ENCODE assay signal across 8 cellular contexts in genomic region chr15:82986442-82986780, GRCh38. TPM values are rescaled to one million over a fixed set of nuclear protein-coding genes. Genes with fewer than 3 reads are reported as not detected.
A peak's percentile ranks its signal among the peaks of the same experiment; 100 is the strongest.
DNase-seq lines count a peak whose midpoint lies in the region; ATAC-seq lines count a peak whose summit lies in the region.

No MANE protein-coding gene starts in this region.

- peaks cover 0 to 16% of the 10 kb centered on the region in 2 donors for H3K36me3 ChIP-seq in duodenal mucosa (ENCODE audit: control insufficient read depth in 1 of 2, insufficient read depth in 2 of 2, low read length in 2 of 2)
- peaks cover 3 to 11% of the 10 kb centered on the region in 2 donors for H3K36me3 ChIP-seq in muscle layer of duodenum (ENCODE audit: control insufficient read depth in 1 of 2, insufficient read depth in 2 of 2, low read length in 2 of 2)

- H3K27ac ChIP-seq in duodenal mucosa (ENCODE audit: low read depth, low read length) (no peak overlapping the region), muscle layer of duodenum (ENCODE audit: low read length) (peak overlapping the region; percentile 76)

- H3K27me3 ChIP-seq in duodenal mucosa (ENCODE audit: control insufficient read depth in 1 of 2, insufficient read depth in 2 of 2, low read length in 2 of 2) (no peaks in the 10 kb centered on the region), muscle layer of duodenum (ENCODE audit: low read depth, low read length) (no peaks in the 10 kb centered on the region)

- H3K9ac ChIP-seq in duodenal mucosa (ENCODE audit: low read depth in 1 of 2, low read length in 2 of 2), result peak overlapping the region; percentile 87 to 90

- ATAC-seq in HG02763 (IDR thresholded peaks at IDR 0.05; ENCODE audit: unreplicated experiment), result peak; percentile 13

- H3K9me3 ChIP-seq in duodenal mucosa (ENCODE audit: control insufficient read depth in 1 of 2, low read length in 2 of 2), result no peaks in the 10 kb centered on the region
- H3K9me3 ChIP-seq in muscle layer of duodenum (ENCODE audit: control insufficient read depth in 1 of 2, low read length in 2 of 2), result no peaks in the 10 kb centered on the region

- DNase-seq in NCI-H2227 (lab: John Stamatoyannopoulos, UW; ENCODE audit: unreplicated experiment), result peak; percentile 27
- DNase-seq in NCI-H2227 treated with DMSO at 0.1 percent for 48 hours (lab: John Stamatoyannopoulos, UW), result no peak
- DNase-seq in RKO (ENCODE audit: low spot score), result peak; percentile 38
- DNase-seq in midbrain (lab: John Stamatoyannopoulos, UW), result no peak
- DNase-seq in mesenteric fat pad (ENCODE audit: low spot score), result no peak

- peak overlapping the region; percentile 96 to 99 for H3K4me3 ChIP-seq in duodenal mucosa (ENCODE audit: low read depth in 1 of 2, low read length in 2 of 2)
- peak overlapping the region; percentile 97 to 100 for H3K4me3 ChIP-seq in muscle layer of duodenum (ENCODE audit: low read depth in 1 of 2, low read length in 2 of 2)

- H3K4me1 ChIP-seq in duodenal mucosa (ENCODE audit: control insufficient read depth in 1 of 2, insufficient read depth in 2 of 2, low read length in 2 of 2) (peaks cover 6 to 11% of the 10 kb centered on the region in 2 donors), muscle layer of duodenum (ENCODE audit: control insufficient read depth in 1 of 2, insufficient read depth in 2 of 2, low read length in 2 of 2) (peaks cover 6 to 14% of the 10 kb centered on the region in 2 donors)

RNA-seq across cellular contexts. Expression of gene RAMAC, which starts 0.4 kb away (rescaled TPM):
- total RNA-seq in mesenteric fat pad, result 14.1 TPM

RNA-seq across cellular contexts. Expression of gene C15orf40, which starts 25.0 kb away (rescaled TPM):
- 21.5 TPM for total RNA-seq in mesenteric fat pad

RNA-seq across cellular contexts. Expression of gene HOMER2, which starts 33.9 kb away (rescaled TPM):
- total RNA-seq in mesenteric fat pad, result 2.9 TPM

Comparison
In these comparisons a context has a peak if more than half of its experiments do, and no peak if none do; other contexts are left out.
1. DNase-seq: peak in NCI-H2227 (single experiment) and RKO (single experiment); none in NCI-H2227 treated with DMSO at 0.1 percent for 48 hours (single experiment), midbrain (single experiment) and mesenteric fat pad (single experiment).